9 cellular contexts compared by ENCODE assay signal in genomic region chr14:22560638-22561365, GRCh38. TPM values are rescaled to one million over a fixed set of nuclear protein-coding genes. Genes with fewer than 3 reads are reported as not detected.
DNase-seq lines count a peak whose midpoint lies in the region; ATAC-seq and TF ChIP-seq lines count a peak whose summit lies in the region.
"Had no signal": no experiment of that assay in that cellular context is flagged by ENCODE, and none has a peak within 500 bp of the region (broad histone marks: within the 10 kb centered on the region; RNA-seq: fewer than 3 reads in every experiment).

No MANE protein-coding gene starts in this region.

- peak overlapping the region; percentile 61 for H3K4me3 Mint-ChIP-seq in stimulated activated naive CD8-positive, alpha-beta T cell treated with anti-CD3 and anti-CD28 coated beads, Interleukin-15, Interleukin-2, amounts not matched to agents 100 ng/mL and 50 ng/mL, for 24 hours

- peaks cover 100% of the 10 kb centered on the region for H3K4me1 Mint-ChIP-seq in stimulated activated naive CD8-positive, alpha-beta T cell treated with anti-CD3 and anti-CD28 coated beads, Interleukin-15, Interleukin-2, amounts not matched to agents 100 ng/mL and 50 ng/mL, for 24 hours (ENCODE audit: low read depth)

- H3K9me3 ChIP-seq in Peyer's patch: no peaks in the 10 kb centered on the region
- no peaks in the 10 kb centered on the region for H3K9me3 ChIP-seq in effector memory CD4-positive, alpha-beta T cell (ENCODE audit: control insufficient read depth, low read length)

- no peak for TF ChIP-seq CTCF in Peyer's patch (IDR thresholded peaks at IDR 0.05)

- no peak for ATAC-seq in GM18519 (IDR thresholded peaks at IDR 0.05; ENCODE audit: low FRiP score, unreplicated experiment)
- no peak for ATAC-seq in GM19397 (IDR thresholded peaks at IDR 0.05; ENCODE audit: unreplicated experiment)

- H3K36me3 Mint-ChIP-seq in stimulated activated naive CD8-positive, alpha-beta T cell treated with anti-CD3 and anti-CD28 coated beads, Interleukin-15, Interleukin-2, amounts not matched to agents 100 ng/mL and 50 ng/mL, for 24 hours (ENCODE audit: low read depth): peaks cover 44% of the 10 kb centered on the region

- peak overlapping the region; percentile 72 to 86 (median 82) for H3K27ac ChIP-seq in Peyer's patch
- H3K27ac ChIP-seq in effector memory CD4-positive, alpha-beta T cell (ENCODE audit: insufficient read depth, low read length, poor library complexity, severe bottlenecking): peak overlapping the region; percentile 91

- DNase-seq in SIG-M5 treated with dmso at 0.1 percent for 504 hours (lab: John Stamatoyannopoulos, UW; ENCODE audit: unreplicated experiment) (peak; percentile 41), SIG-M5 (lab: John Stamatoyannopoulos, UW) (no peak), Peyer's patch (peak in 1 of 3 donors; percentile 12), SHP77 (lab: John Stamatoyannopoulos, UW) (no peak)
- DNase-seq in effector memory CD4-positive, alpha-beta T cell: no peak
- DNase-seq: NCI-H2107 had no signal

- H3K27me3 ChIP-seq in Peyer's patch: no peaks in the 10 kb centered on the region
- no peaks in the 10 kb centered on the region for H3K27me3 ChIP-seq in effector memory CD4-positive, alpha-beta T cell (replicated peaks; ENCODE audit: control insufficient read depth, insufficient read depth, low read length, poor library complexity, severe bottlenecking)

- H3K9me3 Mint-ChIP-seq in stimulated activated naive CD8-positive, alpha-beta T cell treated with anti-CD3 and anti-CD28 coated beads, Interleukin-15, Interleukin-2, amounts not matched to agents 100 ng/mL and 50 ng/mL, for 24 hours: no peaks in the 10 kb centered on the region

- H3K27ac Mint-ChIP-seq in stimulated activated naive CD8-positive, alpha-beta T cell treated with anti-CD3 and anti-CD28 coated beads, Interleukin-15, Interleukin-2, amounts not matched to agents 100 ng/mL and 50 ng/mL, for 24 hours: peak overlapping the region; percentile 97

- peaks cover 0 to 59% (median 33%) of the 10 kb centered on the region in 4 donors for H3K4me1 ChIP-seq in Peyer's patch
- H3K4me1 ChIP-seq in effector memory CD4-positive, alpha-beta T cell (ENCODE audit: control insufficient read depth, insufficient read depth, low read length, poor library complexity, severe bottlenecking): peaks cover 92% of the 10 kb centered on the region

- H3K36me3 ChIP-seq in Peyer's patch: peaks cover 0 to 12% (median 0%) of the 10 kb centered on the region in 3 donors
- no peaks in the 10 kb centered on the region for H3K36me3 ChIP-seq in effector memory CD4-positive, alpha-beta T cell (ENCODE audit: control insufficient read depth, insufficient read depth, low read length)

- H3K27me3 Mint-ChIP-seq in stimulated activated naive CD8-positive, alpha-beta T cell treated with anti-CD3 and anti-CD28 coated beads, Interleukin-15, Interleukin-2, amounts not matched to agents 100 ng/mL and 50 ng/mL, for 24 hours: peaks cover 6% of the 10 kb centered on the region

- TF ChIP-seq POLR2A in Peyer's patch (IDR thresholded peaks at IDR 0.05): no peak

- H3K4me3 ChIP-seq in Peyer's patch: no peak overlapping the region
- no peak overlapping the region for H3K4me3 ChIP-seq in effector memory CD4-positive, alpha-beta T cell (ENCODE audit: insufficient read depth, low read depth, low read length, poor library complexity, severe bottlenecking)

RNA-seq across cellular contexts. Expression of gene DAD1, which starts 28.2 kb away (rescaled TPM):
- 100 to 1,000 TPM in 2 of 4 donors, 10 to 100 TPM in 2; 52.0 to 173 (median 123) TPM for total RNA-seq in Peyer's patch

RNA-seq across cellular contexts. Expression of gene ABHD4, which starts 37.3 kb away (rescaled TPM):
- total RNA-seq in Peyer's patch: 10 to 100 TPM; 28.1 to 51.4 (median 42.8) TPM
